1 cellular context compared by ENCODE assay signal in genomic region chr2:98463988-98464771, GRCh38.
TF ChIP-seq lines count a peak whose summit lies in the region.

No MANE protein-coding gene starts in this region.

TF ChIP-seq in GM12878, 131 proteins besides CTCF, POLR2A, EP300 and RAD21 (continued from another document and continues in another):
- TF ChIP-seq EGR1 (IDR thresholded peaks at IDR 0.05; ENCODE audit: borderline replicate concordance in 1 of 2, low read depth in 2 of 2, low read length in 2 of 2) (no peak), SREBF2 (IDR thresholded peaks at IDR 0.05; ENCODE audit: low read length) (no peak), DPF2 (IDR thresholded peaks at IDR 0.05) (no peak), ZNF622 (IDR thresholded peaks at IDR 0.05) (no peak), YY1 (IDR thresholded peaks at IDR 0.05; ENCODE audit: low read depth, low read length) (peak; percentile 45; the same call in 1 of the 2 replicates), E2F8 (IDR thresholded peaks at IDR 0.05; ENCODE audit: low read depth, partially characterized antibody) (no peak), MLLT1 (IDR thresholded peaks at IDR 0.05) (peak; percentile 26; the same call in 1 of the 2 replicates), CHD2 (IDR thresholded peaks at IDR 0.05; ENCODE audit: borderline replicate concordance, low read depth, low read length) (no peak), CREB1 (IDR thresholded peaks at IDR 0.05; ENCODE audit: low read depth) (no peak), MEF2B (IDR thresholded peaks at IDR 0.05; ENCODE audit: partially characterized antibody, poor library complexity, severe bottlenecking) (no peak), CHD4 (IDR thresholded peaks at IDR 0.05) (no peak), ZNF217 (IDR thresholded peaks at IDR 0.05) (no peak), SMAD5 (IDR thresholded peaks at IDR 0.05; ENCODE audit: low read depth) (no peak), ASH2L (IDR thresholded peaks at IDR 0.05; ENCODE audit: borderline replicate concordance, low read depth) (no peak), NFIC (IDR thresholded peaks at IDR 0.05; ENCODE audit: low read depth, low read length) (no peak), KAT2A (conservative IDR thresholded peaks at IDR 0.05; ENCODE audit: control insufficient read depth, low read depth, low read length) (no peak), MTA3 (IDR thresholded peaks at IDR 0.05; ENCODE audit: borderline replicate concordance, low read length) (no peak), CBX3 (IDR thresholded peaks at IDR 0.05; ENCODE audit: borderline replicate concordance, low read depth) (no peak), ZNF687 (IDR thresholded peaks at IDR 0.05) (peak; percentile 39; the same call in 1 of the 2 replicates), GABPA (IDR thresholded peaks at IDR 0.05; ENCODE audit: low read depth) (no peak), BRCA1 (IDR thresholded peaks at IDR 0.05; ENCODE audit: low read depth, low read length) (no peak), MTA2 (IDR thresholded peaks at IDR 0.05; ENCODE audit: low read depth) (no peak), IRF3 (IDR thresholded peaks at IDR 0.05) (no peak), REST (IDR thresholded peaks at IDR 0.05; ENCODE audit: low read depth, low read length) (no peak), HSF1 (IDR thresholded peaks at IDR 0.05; ENCODE audit: low read depth, low read length) (no peak), SUPT20H (IDR thresholded peaks at IDR 0.05; ENCODE audit: borderline replicate concordance, control insufficient read depth, low read depth, low read length) (no peak), CEBPZ (IDR thresholded peaks at IDR 0.05; ENCODE audit: low read depth, low read length) (no peak), PML (IDR thresholded peaks at IDR 0.05; ENCODE audit: low read length) (no peak), SPI1 (IDR thresholded peaks at IDR 0.05; ENCODE audit: borderline replicate concordance, insufficient read depth, low read depth, low read length) (peak; percentile 53; the same call in 1 of the 2 replicates), BHLHE40 (IDR thresholded peaks at IDR 0.05; ENCODE audit: borderline replicate concordance in 1 of 2, low read depth in 2 of 2, low read length in 1 of 2) (0 out of 4 replicates have a peak, but pooled peaks of 1 of the 2 experiments have one; percentile 5), EED (IDR thresholded peaks at IDR 0.05; ENCODE audit: low read depth) (no peak), SKIL (IDR thresholded peaks at IDR 0.05; ENCODE audit: low read depth, poor library complexity, severe bottlenecking) (no peak), MAX (IDR thresholded peaks at IDR 0.05; ENCODE audit: low read depth, low read length) (no peak), BACH1 (IDR thresholded peaks at IDR 0.05; ENCODE audit: borderline replicate concordance) (no peak), BCL3 (IDR thresholded peaks at IDR 0.05; ENCODE audit: borderline replicate concordance, insufficient read depth, low read depth, low read length, poor library complexity, severe bottlenecking) (no peak), RELA (IDR thresholded peaks at IDR 0.05; ENCODE audit: borderline replicate concordance, partially characterized antibody) (no peak)
